In the genomic region with DNA sequence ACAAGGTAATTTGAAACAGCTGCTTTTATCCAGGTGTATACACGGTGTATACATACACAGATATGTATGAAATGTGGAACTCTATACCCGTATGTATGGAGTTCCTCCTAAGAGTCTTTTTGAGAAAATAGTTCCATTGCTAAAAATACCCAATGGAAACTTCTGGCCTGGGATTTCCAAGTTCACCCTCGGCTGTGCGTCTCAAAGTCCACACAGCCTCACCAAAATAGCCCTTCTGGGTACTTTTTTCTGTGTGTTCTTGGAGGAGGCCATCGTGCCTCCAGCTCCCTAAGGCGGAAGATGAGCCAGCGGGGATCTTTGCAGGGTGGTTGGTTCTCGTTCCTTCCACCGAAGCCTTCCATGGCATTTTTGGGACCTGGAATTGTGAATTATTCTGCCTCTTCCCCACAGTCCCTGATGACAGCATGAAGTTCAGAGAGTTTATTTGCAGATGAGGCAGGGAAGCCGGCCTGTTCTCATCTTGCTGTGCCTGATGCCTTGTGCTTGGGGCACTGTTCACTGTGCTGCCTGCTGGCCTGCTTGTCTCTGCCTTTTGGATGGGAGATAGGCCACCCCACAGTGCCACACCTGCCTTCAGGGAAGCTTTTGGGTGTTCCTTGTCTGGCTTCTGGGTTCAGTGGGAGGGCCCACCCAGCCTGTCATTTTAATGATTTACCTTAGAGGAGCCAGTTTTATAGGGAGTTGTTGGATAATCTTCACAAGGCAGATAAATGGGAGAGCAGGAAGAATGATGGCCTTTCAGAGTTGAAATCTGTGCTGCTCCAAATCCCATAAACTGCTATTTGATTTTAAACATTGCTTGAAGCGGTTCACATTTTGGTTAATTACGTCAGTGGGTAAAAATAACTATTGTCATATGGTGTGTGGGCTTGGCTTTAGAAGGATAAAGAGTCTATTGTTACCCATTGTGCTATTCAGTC, we compare ENCODE assay signal across 10 cellular contexts.
DNase-seq lines count a peak whose midpoint lies in the region; ATAC-seq, FAIRE-seq and TF ChIP-seq lines count a peak whose summit lies in the region.
"Had no signal": no experiment of that assay in that cellular context is flagged by ENCODE, and none has a peak within 500 bp of the region (broad histone marks: within the 10 kb centered on the region; RNA-seq: fewer than 3 reads in every experiment).

No MANE protein-coding gene starts in this region.

- H3K4me2 ChIP-seq in astrocyte (ENCODE audit: low read length) = peak overlapping the region; percentile 42

- no peaks in the 10 kb centered on the region for H3K36me3 ChIP-seq in breast epithelium
- H3K36me3 ChIP-seq in astrocyte (ENCODE audit: insufficient read depth, low read length) = no peaks in the 10 kb centered on the region

- H3K36me3 Mint-ChIP-seq in MCF 10A (ENCODE audit: insufficient read depth, unreplicated experiment) (no peaks in the 10 kb centered on the region), astrocyte (ENCODE audit: low read depth, unreplicated experiment) (no peaks in the 10 kb centered on the region), type B pancreatic cell (no peaks in the 10 kb centered on the region)

- H3K4me1 Mint-ChIP-seq in MCF 10A (ENCODE audit: insufficient read depth, unreplicated experiment) (no peaks in the 10 kb centered on the region), astrocyte (ENCODE audit: low read depth, unreplicated experiment) (peaks cover 27% of the 10 kb centered on the region), type B pancreatic cell (ENCODE audit: unreplicated experiment) (peaks cover 31% of the 10 kb centered on the region)

- POLR2A ChIA-PET in MCF 10A (lab: Yijun Ruan, JAX) = interaction anchor here (0.6 kb wide), 1 partner anchor 46 kb away, joined by 4 read pairs; no protein-coding TSS in a partner anchor

- no peak for TF ChIP-seq POLR2A in breast epithelium (IDR thresholded peaks at IDR 0.05)

- H3K9ac ChIP-seq in astrocyte (ENCODE audit: low read length) = peak overlapping the region; percentile 67

- CTCF ChIA-PET in MCF 10A (lab: Yijun Ruan, JAX) = interaction anchor here (0.6 to 18.0 kb wide), 3 partner anchors 18 to 167 kb away, joined by 3 to 451 read pairs (median 3); no protein-coding TSS in a partner anchor

- no peak overlapping the region for H2AFZ ChIP-seq in astrocyte (ENCODE audit: low read depth, low read length)

- no peak for DNase-seq in breast epithelium (ENCODE audit: low spot score in 2 of 2)
- no peak for DNase-seq in MCF 10A (ENCODE audit: unreplicated experiment)
- DNase-seq in astrocyte (ENCODE audit: low read depth) = peak; percentile 81
- no peak for DNase-seq in left lobe of liver (ENCODE audit: low spot score)
- DNase-seq in type B pancreatic cell (ENCODE audit: extremely low spot score, unreplicated experiment) = peak; percentile 60
- no peak for DNase-seq in activated naive CD4-positive, alpha-beta T cell (lab: John Stamatoyannopoulos, UW)
- no peak for DNase-seq in activated gamma-delta T cell treated with Interleukin-2 at 50 U/mL for 16 hours
- DNase-seq: DMS153, testis had no signal

- H3K9me3 ChIP-seq in breast epithelium (no peaks in the 10 kb centered on the region), astrocyte (ENCODE audit: insufficient read depth, low read depth, low read length) (no peaks in the 10 kb centered on the region)
- H3K9me3 ChIP-seq: testis had no signal

- ATAC-seq in left lobe of liver (peak; percentile 44), HG03097 (IDR thresholded peaks at IDR 0.05; ENCODE audit: low FRiP score, unreplicated experiment) (no peak)

- H4K20me1 ChIP-seq in astrocyte (ENCODE audit: insufficient read depth, low read length) = peaks cover 38% of the 10 kb centered on the region

- BruUV-seq in MCF 10A (replicated peaks; lab: Mats Ljungman, UMichigan) = no TSS peak

- TF ChIP-seq CTCF in breast epithelium (IDR thresholded peaks at IDR 0.05) (no peak), MCF 10A (IDR thresholded peaks at IDR 0.05; ENCODE audit: unreplicated experiment) (no peak), astrocyte (IDR thresholded peaks at IDR 0.05; ENCODE audit: insufficient read depth, low read depth, low read length) (no peak), type B pancreatic cell (conservative IDR thresholded peaks at IDR 0.05) (no peak)

- H3K27me3 ChIP-seq in breast epithelium (no peaks in the 10 kb centered on the region), astrocyte (ENCODE audit: insufficient read depth, low read length) (no peaks in the 10 kb centered on the region)
- H3K27me3 ChIP-seq: testis had no signal

- no peaks in the 10 kb centered on the region for H3K27me3 Mint-ChIP-seq in MCF 10A (ENCODE audit: insufficient read depth, unreplicated experiment)
- H3K27me3 Mint-ChIP-seq in astrocyte (ENCODE audit: low read depth, unreplicated experiment) = no peaks in the 10 kb centered on the region
- no peaks in the 10 kb centered on the region for H3K27me3 Mint-ChIP-seq in type B pancreatic cell

- H3K4me1 ChIP-seq in breast epithelium (no peaks in the 10 kb centered on the region), astrocyte (ENCODE audit: insufficient read depth, low read length) (peaks cover 21% of the 10 kb centered on the region)
- H3K4me1 ChIP-seq: testis had no signal

- intact Hi-C loops in breast epithelium (cut with DNase I; ENCODE audit: low total_unique reads) = loop anchor here (10.0 kb wide), 1 partner anchor 169 kb away; no protein-coding TSS in a partner anchor
- intact Hi-C loops in MCF 10A (cut with micrococcal nuclease) = no loop called here

- H3K27ac Mint-ChIP-seq in MCF 10A (ENCODE audit: low read depth, unreplicated experiment) (no peak overlapping the region), astrocyte (ENCODE audit: unreplicated experiment) (no peak overlapping the region), type B pancreatic cell (peak overlapping the region; percentile 79)

- H3K27ac ChIP-seq in breast epithelium (peak overlapping the region; percentile 83 to 87), astrocyte (ENCODE audit: low read depth, low read length) (peak overlapping the region; percentile 67)
- H3K27ac ChIP-seq: testis had no signal

- H3K79me2 ChIP-seq in astrocyte (ENCODE audit: insufficient read depth, low read length) = peaks cover 84% of the 10 kb centered on the region

- FAIRE-seq in astrocyte (lab: Jason Lieb, UNC) = no peak

- H3K9me3 Mint-ChIP-seq in MCF 10A (ENCODE audit: unreplicated experiment) = no peaks in the 10 kb centered on the region
- peaks cover 3% of the 10 kb centered on the region for H3K9me3 Mint-ChIP-seq in astrocyte (ENCODE audit: unreplicated experiment)
- H3K9me3 Mint-ChIP-seq in type B pancreatic cell = no peaks in the 10 kb centered on the region

- H3K4me3 ChIP-seq in breast epithelium (no peak overlapping the region), astrocyte (ENCODE audit: insufficient read depth, low read depth, low read length) (no peak overlapping the region)
- H3K4me3 ChIP-seq: testis had no signal

- H3K4me3 Mint-ChIP-seq in MCF 10A (ENCODE audit: unreplicated experiment) (no peak overlapping the region), astrocyte (ENCODE audit: unreplicated experiment) (no peak overlapping the region), type B pancreatic cell (no peak overlapping the region)

Comparison
In these comparisons a context has a peak if more than half of its experiments do, and no peak if none do; other contexts are left out.
1. DNase-seq: peak in astrocyte (single experiment) and type B pancreatic cell (single experiment); none in breast epithelium (0 of 2), MCF 10A (single experiment), left lobe of liver (single experiment), activated naive CD4-positive, alpha-beta T cell (0 of 4) and activated gamma-delta T cell treated with Interleukin-2 at 50 U/mL for 16 hours (single experiment).